ENCODE assay signal across 33 cellular contexts in the genomic region with DNA sequence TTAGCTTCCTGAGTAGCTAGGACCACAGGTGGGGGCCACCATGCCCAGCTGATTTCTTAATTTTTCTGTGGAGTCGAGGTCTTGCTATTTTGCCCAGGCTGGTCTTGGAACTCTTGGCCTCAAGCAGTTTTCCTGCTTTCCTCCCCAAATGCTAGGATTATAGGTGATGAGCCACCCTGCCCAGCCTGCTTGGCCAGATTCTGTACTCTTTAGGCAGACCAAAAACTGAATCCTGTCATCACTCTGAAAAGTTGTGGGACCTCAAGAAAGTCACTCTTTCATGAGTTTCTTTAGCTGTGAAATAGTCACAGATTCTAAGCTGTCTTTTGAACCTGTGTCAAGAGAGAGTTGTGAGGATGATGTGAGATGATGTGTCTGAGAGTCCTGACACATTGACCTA.
"Had no signal": no experiment of that assay in that cellular context is flagged by ENCODE, and none has a peak within 500 bp of the region (broad histone marks: within the 10 kb centered on the region; RNA-seq: fewer than 3 reads in every experiment).

No MANE protein-coding gene starts in this region.

- H3K4me1 Mint-ChIP-seq: activated naive CD4-positive, alpha-beta T cell treated with anti-CD3 and anti-CD28 coated beads, Interleukin-2, amount 10 ng/mL, durations not matched to agents 7 days and 5 days; activated naive CD4-positive, alpha-beta T cell treated with anti-CD3 and anti-CD28 coated beads, Interleukin-2, amount 50 U/mL, for 24 hours; central memory CD8-positive, alpha-beta T cell had no signal

- DNase-seq: activated effector memory CD4-positive, alpha-beta T cell treated with anti-CD3 and anti-CD28 coated beads, Interleukin-2, amount 50 U/mL, for 16 hours; activated effector memory CD4-positive, alpha-beta T cell treated with Interleukin-2 at 50 U/mL for 16 hours; activated gamma-delta T cell; activated gamma-delta T cell treated with Interleukin-2 at 50 U/mL for 16 hours; activated naive CD4-positive, alpha-beta T cell; activated naive CD4-positive, alpha-beta T cell treated with anti-CD3 and anti-CD28 coated beads for 36 hours; activated naive CD4-positive, alpha-beta T cell treated with anti-CD3 and anti-CD28 coated beads, Interleukin-2, amount 10 ng/mL, durations not matched to agents 7 days and 5 days; activated naive CD4-positive, alpha-beta T cell treated with anti-CD3 and anti-CD28 coated beads, Interleukin-2, amount 50 U/mL, for 16 hours; activated naive CD4-positive, alpha-beta T cell treated with Interleukin-2 at 50 U/mL for 16 hours; activated naive CD8-positive, alpha-beta T cell treated with anti-CD3 and anti-CD28 coated beads for 36 hours; activated naive CD8-positive, alpha-beta T cell treated with anti-CD3 and anti-CD28 coated beads, Interleukin-2, amount 10 ng/mL, durations not matched to agents 7 days and 5 days; activated naive CD8-positive, alpha-beta T cell treated with anti-CD3 and anti-CD28 coated beads, Interleukin-2, amount 50 U/mL, for 24 hours; activated T-cell treated with anti-CD3 and anti-CD28 coated beads, Interleukin-2, amount 50 U/mL, for 1 hour; activated T-cell treated with anti-CD3 and anti-CD28 coated beads, Interleukin-2, amount 50 U/mL, for 24 hours; activated T-cell treated with anti-CD3 and anti-CD28 coated beads, Interleukin-2, amount 50 U/mL, for 4 hours; activated T-cell treated with anti-CD3 and anti-CD28 coated beads, Interleukin-2, amount 50 U/mL, for 48 hours; activated T-cell treated with anti-CD3 and anti-CD28 coated beads, Interleukin-2, amount 50 U/mL, for 72 hours; adrenal gland; amniotic stem cell; aorta; body of pancreas; brain microvascular endothelial cell; central memory CD4-positive, alpha-beta T cell had no signal

- H3K9me3 ChIP-seq: adrenal gland, ascending aorta, body of pancreas, breast epithelium had no signal

- H3K27ac Mint-ChIP-seq: activated naive CD4-positive, alpha-beta T cell treated with anti-CD3 and anti-CD28 coated beads for 36 hours; activated naive CD4-positive, alpha-beta T cell treated with anti-CD3 and anti-CD28 coated beads, Interleukin-2, amount 10 ng/mL, durations not matched to agents 7 days and 5 days; activated naive CD4-positive, alpha-beta T cell treated with anti-CD3 and anti-CD28 coated beads, Interleukin-2, amount 50 U/mL, for 24 hours; activated naive CD4-positive, alpha-beta T cell treated with anti-CD3 and anti-CD28 coated beads, Interleukin-2, amount 50 U/mL, for 72 hours; activated naive CD8-positive, alpha-beta T cell; activated naive CD8-positive, alpha-beta T cell treated with anti-CD3 and anti-CD28 coated beads for 36 hours; activated naive CD8-positive, alpha-beta T cell treated with anti-CD3 and anti-CD28 coated beads, Interleukin-2, amount 10 ng/mL, durations not matched to agents 7 days and 5 days; activated naive CD8-positive, alpha-beta T cell treated with anti-CD3 and anti-CD28 coated beads, Interleukin-2, amount 50 U/mL, for 24 hours; activated T-cell treated with anti-CD3 and anti-CD28 coated beads, Interleukin-2, amount 50 U/mL, for 24 hours; activated T-cell treated with anti-CD3 and anti-CD28 coated beads, Interleukin-2, amount 50 U/mL, for 72 hours; activated T-helper 1 cell treated with anti-CD3 and anti-CD28 coated beads, Interleukin-12 subunit alpha, Interleukin-12 subunit beta, Interleukin-2, Interleukin-4 antibody, amounts not matched to agents 30 ng/mL and 10 ng/mL and 1 ng/mL, durations not matched to agents 14 hours and 24 hours and 36 hours; activated T-helper 2 cell treated with anti-CD3 and anti-CD28 coated beads, Interferon-gamma antibody, Interleukin-2, Interleukin-4, amounts not matched to agents 10 μg/mL and 5 μg/mL and 100 μg/mL, durations not matched to agents 14 hours and 24 hours and 36 hours had no signal

- H3K27ac ChIP-seq: adrenal gland, ascending aorta, body of pancreas, brain microvascular endothelial cell, breast epithelium, cardiac muscle cell had no signal

- H3K36me3 Mint-ChIP-seq: activated naive CD4-positive, alpha-beta T cell treated with anti-CD3 and anti-CD28 coated beads, Interleukin-2, amount 10 ng/mL, durations not matched to agents 7 days and 5 days; activated naive CD4-positive, alpha-beta T cell treated with anti-CD3 and anti-CD28 coated beads, Interleukin-2, amount 50 U/mL, for 24 hours; activated naive CD4-positive, alpha-beta T cell treated with anti-CD3 and anti-CD28 coated beads, Interleukin-2, amount 50 U/mL, for 72 hours; activated naive CD8-positive, alpha-beta T cell treated with anti-CD3 and anti-CD28 coated beads for 36 hours; activated naive CD8-positive, alpha-beta T cell treated with anti-CD3 and anti-CD28 coated beads, Interleukin-2, amount 10 ng/mL, durations not matched to agents 7 days and 5 days; brain had no signal

- H3K27me3 ChIP-seq: adrenal gland, ascending aorta, body of pancreas, brain microvascular endothelial cell, breast epithelium, cardiac muscle cell had no signal

- H3K36me3 ChIP-seq: adrenal gland, brain microvascular endothelial cell, breast epithelium had no signal

- ATAC-seq: activated naive CD8-positive, alpha-beta T cell treated with anti-CD3 and anti-CD28 coated beads, Interleukin-2, amount 50 U/mL, for 24 hours had no signal

- H3K4me3 ChIP-seq: adrenal gland, ascending aorta, body of pancreas, breast epithelium, cardiac muscle cell had no signal

- H3K4me3 Mint-ChIP-seq: activated naive CD4-positive, alpha-beta T cell treated with anti-CD3 and anti-CD28 coated beads for 36 hours; activated naive CD4-positive, alpha-beta T cell treated with anti-CD3 and anti-CD28 coated beads, Interleukin-2, amount 10 ng/mL, durations not matched to agents 7 days and 5 days; activated naive CD4-positive, alpha-beta T cell treated with anti-CD3 and anti-CD28 coated beads, Interleukin-2, amount 50 U/mL, for 24 hours; activated naive CD8-positive, alpha-beta T cell; activated naive CD8-positive, alpha-beta T cell treated with anti-CD3 and anti-CD28 coated beads for 36 hours; activated naive CD8-positive, alpha-beta T cell treated with anti-CD3 and anti-CD28 coated beads, Interleukin-2, amount 10 ng/mL, durations not matched to agents 7 days and 5 days; activated naive CD8-positive, alpha-beta T cell treated with anti-CD3 and anti-CD28 coated beads, Interleukin-2, amount 50 U/mL, for 24 hours; activated T-cell treated with anti-CD3 and anti-CD28 coated beads, Interleukin-2, amount 50 U/mL, for 24 hours; activated T-cell treated with anti-CD3 and anti-CD28 coated beads, Interleukin-2, amount 50 U/mL, for 4 hours; activated T-cell treated with anti-CD3 and anti-CD28 coated beads, Interleukin-2, amount 50 U/mL, for 72 hours; activated T-helper 1 cell treated with anti-CD3 and anti-CD28 coated beads, Interleukin-12 subunit alpha, Interleukin-12 subunit beta, Interleukin-2, Interleukin-4 antibody, amounts not matched to agents 30 ng/mL and 10 ng/mL and 1 ng/mL, durations not matched to agents 14 hours and 24 hours and 36 hours; brain; central memory CD8-positive, alpha-beta T cell had no signal

- H3K27me3 Mint-ChIP-seq: activated naive CD4-positive, alpha-beta T cell treated with anti-CD3 and anti-CD28 coated beads, Interleukin-2, amount 10 ng/mL, durations not matched to agents 7 days and 5 days; activated naive CD4-positive, alpha-beta T cell treated with anti-CD3 and anti-CD28 coated beads, Interleukin-2, amount 50 U/mL, for 24 hours; activated naive CD8-positive, alpha-beta T cell; activated naive CD8-positive, alpha-beta T cell treated with anti-CD3 and anti-CD28 coated beads for 36 hours; activated naive CD8-positive, alpha-beta T cell treated with anti-CD3 and anti-CD28 coated beads, Interleukin-2, amount 10 ng/mL, durations not matched to agents 7 days and 5 days; activated naive CD8-positive, alpha-beta T cell treated with anti-CD3 and anti-CD28 coated beads, Interleukin-2, amount 50 U/mL, for 24 hours; activated T-cell treated with anti-CD3 and anti-CD28 coated beads, Interleukin-2, amount 50 U/mL, for 24 hours; central memory CD8-positive, alpha-beta T cell had no signal

- H3K9me3 Mint-ChIP-seq: activated naive CD4-positive, alpha-beta T cell treated with anti-CD3 and anti-CD28 coated beads for 36 hours; activated naive CD4-positive, alpha-beta T cell treated with anti-CD3 and anti-CD28 coated beads, Interleukin-2, amount 10 ng/mL, durations not matched to agents 7 days and 5 days; activated naive CD4-positive, alpha-beta T cell treated with anti-CD3 and anti-CD28 coated beads, Interleukin-2, amount 50 U/mL, for 24 hours; activated naive CD4-positive, alpha-beta T cell treated with anti-CD3 and anti-CD28 coated beads, Interleukin-2, amount 50 U/mL, for 72 hours; activated naive CD8-positive, alpha-beta T cell treated with anti-CD3 and anti-CD28 coated beads for 36 hours; activated naive CD8-positive, alpha-beta T cell treated with anti-CD3 and anti-CD28 coated beads, Interleukin-2, amount 10 ng/mL, durations not matched to agents 7 days and 5 days; activated naive CD8-positive, alpha-beta T cell treated with anti-CD3 and anti-CD28 coated beads, Interleukin-2, amount 50 U/mL, for 24 hours; activated T-cell treated with anti-CD3 and anti-CD28 coated beads, Interleukin-2, amount 50 U/mL, for 24 hours; activated T-cell treated with anti-CD3 and anti-CD28 coated beads, Interleukin-2, amount 50 U/mL, for 4 hours; activated T-cell treated with anti-CD3 and anti-CD28 coated beads, Interleukin-2, amount 50 U/mL, for 72 hours; activated T-helper 1 cell treated with anti-CD3 and anti-CD28 coated beads, Interleukin-12 subunit alpha, Interleukin-12 subunit beta, Interleukin-2, Interleukin-4 antibody, amounts not matched to agents 30 ng/mL and 10 ng/mL and 1 ng/mL, durations not matched to agents 14 hours and 24 hours and 36 hours; activated T-helper 2 cell treated with anti-CD3 and anti-CD28 coated beads, Interferon-gamma antibody, Interleukin-2, Interleukin-4, amounts not matched to agents 10 μg/mL and 5 μg/mL and 100 μg/mL, durations not matched to agents 14 hours and 24 hours and 36 hours; brain; central memory CD8-positive, alpha-beta T cell had no signal
